ENCODE assay signal across 15 cellular contexts in the genomic region with DNA sequence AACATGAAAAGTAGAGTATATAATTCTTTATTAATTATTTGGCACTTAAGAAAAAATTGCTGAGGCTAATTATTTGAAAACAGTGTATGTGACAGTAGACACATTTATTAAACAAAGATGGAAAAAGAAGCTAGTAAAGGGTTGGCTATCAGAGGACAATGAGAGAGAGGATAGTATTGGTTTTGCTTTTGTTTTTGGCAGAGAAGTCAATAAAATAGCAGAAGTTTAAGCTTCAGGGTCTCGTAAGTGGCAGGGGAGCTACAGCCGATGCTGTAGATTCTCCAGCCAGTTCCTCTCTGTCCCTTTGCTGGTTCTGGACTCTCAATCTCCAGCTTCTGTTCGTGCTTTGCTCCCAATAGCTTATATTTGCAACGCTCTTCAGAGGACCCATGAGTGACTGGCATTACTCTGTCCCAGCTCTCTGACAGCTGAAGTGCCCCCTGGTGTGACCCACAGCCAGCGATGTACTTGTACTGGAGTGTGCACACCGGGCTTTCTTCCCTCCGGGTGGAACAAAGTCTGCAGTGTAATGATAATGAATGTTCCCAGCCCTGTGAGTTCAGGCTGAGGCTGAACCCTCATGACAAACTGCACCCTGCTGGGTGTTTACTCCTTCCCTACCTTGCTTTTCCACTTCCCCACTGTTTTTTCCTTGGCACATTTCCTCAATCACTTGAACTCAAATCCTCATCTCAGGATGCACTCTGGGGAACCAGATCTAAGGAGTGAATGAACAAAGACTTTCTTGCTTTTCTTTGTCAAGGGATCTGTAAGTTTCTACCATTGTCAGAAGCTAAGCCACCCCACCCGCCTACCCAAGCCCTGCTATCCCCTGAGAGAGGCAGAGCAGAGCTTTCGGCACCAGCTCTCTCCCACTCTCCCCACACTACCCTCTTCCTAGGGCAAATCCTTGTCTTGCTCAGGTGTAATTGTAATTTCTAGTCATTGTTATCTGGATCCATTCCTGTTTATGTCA.
A peak's percentile ranks its signal among the peaks of the same experiment; 100 is the strongest.
DNase-seq lines count a peak whose midpoint lies in the region; ATAC-seq and TF ChIP-seq lines count a peak whose summit lies in the region.
"Had no signal": no experiment of that assay in that cellular context is flagged by ENCODE, and none has a peak within 500 bp of the region (broad histone marks: within the 10 kb centered on the region; RNA-seq: fewer than 3 reads in every experiment).

No MANE protein-coding gene starts in this region.

- in situ Hi-C loops in astrocyte of the cerebellum (cut with HindIII; ENCODE audit: low sequenced_read_pairs), result loop anchor here (5.0 kb wide), 1 partner anchor 39 kb away; no protein-coding TSS in a partner anchor

- DNase-seq in HUDEP-2 (lab: John Stamatoyannopoulos, UW; ENCODE audit: unreplicated experiment in 76 of 76) (peak in 55 of 76 experiments; percentile 2 to 64 (median 27)), astrocyte of the cerebellum (ENCODE audit: low read depth) (peak; percentile 29), iPS DF 19.7 (ENCODE audit: low read depth, low spot score) (peak; percentile 65), sciatic nerve (ENCODE audit: low spot score) (no peak), NOMO-1 treated with dmso at 0.1 percent for 144 hours (lab: John Stamatoyannopoulos, UW; ENCODE audit: unreplicated experiment) (no peak), NCI-H1930 (lab: John Stamatoyannopoulos, UW) (no peak), NCI-H2081 (lab: John Stamatoyannopoulos, UW) (no peak)
- DNase-seq: activated T-cell treated with anti-CD3 and anti-CD28 coated beads, Interleukin-2, amount 50 U/mL, for 72 hours; CD4-positive, CD25-positive, alpha-beta regulatory T cell; foreskin melanocyte; GDM1; KBM-7; NCI-H187 treated with DMSO at 0.1 percent for 48 hours had no signal

- no peak overlapping the region for H3K4me3 ChIP-seq in astrocyte of the cerebellum (ENCODE audit: low read depth, low read length)

- TF ChIP-seq CTCF in astrocyte of the cerebellum (IDR thresholded peaks at IDR 0.05; ENCODE audit: low read depth, low read length, missing control alignments), result no peak

- intact Hi-C loops in sciatic nerve (cut with DNase I), result no loop called here

- ATAC-seq in sciatic nerve (peak; percentile 79), GM21360 (IDR thresholded peaks at IDR 0.05; ENCODE audit: unreplicated experiment) (no peak)
- ATAC-seq: activated T-cell treated with anti-CD3 and anti-CD28 coated beads, Interleukin-2, amount 50 U/mL, for 72 hours; left lobe of liver had no signal

Comparison
In these comparisons a context has a peak if more than half of its experiments do, and no peak if none do; other contexts are left out.
1. DNase-seq: peak in HUDEP-2 (55 of 76), astrocyte of the cerebellum (single experiment) and iPS DF 19.7 (single experiment); none in sciatic nerve (single experiment), NOMO-1 treated with dmso at 0.1 percent for 144 hours (single experiment), NCI-H1930 (0 of 2) and NCI-H2081 (0 of 2).